ENCODE assay signal across 9 cellular contexts in genomic region chr18:79924814-79925655, GRCh38. TPM values are rescaled to one million over a fixed set of nuclear protein-coding genes. Genes with fewer than 3 reads are reported as not detected.
DNase-seq lines count a peak whose midpoint lies in the region; ATAC-seq and TF ChIP-seq lines count a peak whose summit lies in the region.
"Had no signal": no experiment of that assay in that cellular context is flagged by ENCODE, and none has a peak within 500 bp of the region (broad histone marks: within the 10 kb centered on the region; RNA-seq: fewer than 3 reads in every experiment).

No MANE protein-coding gene starts in this region.

- 80 to 89% (median 84%) methylated on average over 21 to 25 of the region's 25 CpGs for WGBS in adrenal gland, 4 donors
- 61 to 66% methylated on average over 25 of the region's 25 CpGs for WGBS in testis, 2 donors

- CTCF ChIA-PET in OCI-LY7 (lab: Charles Lee; ENCODE audit: unreplicated experiment) (no interaction called here), PC-3 (lab: Charles Lee) (no interaction called here)

- H3K4me2 ChIP-seq in OCI-LY7 (ENCODE audit: low read length): no peak overlapping the region
- H3K4me2 ChIP-seq in PC-3 (ENCODE audit: low read length): no peak overlapping the region

- BruUV-seq in OCI-LY7 (replicated peaks; lab: Mats Ljungman, UMichigan) (no TSS peak), PC-3 (replicated peaks; lab: Mats Ljungman, UMichigan) (no TSS peak)

- peaks cover 0 to 9% of the 10 kb centered on the region in 2 donors for H3K36me3 ChIP-seq in adrenal gland (replicated peaks in 1 of 2)
- H3K36me3 ChIP-seq in left lung: peaks cover 0 to 66% of the 10 kb centered on the region in 2 donors
- H3K36me3 ChIP-seq in testis (ENCODE audit: low read depth, missing control alignments): no peaks in the 10 kb centered on the region
- H3K36me3 ChIP-seq in OCI-LY7 (ENCODE audit: insufficient read depth, low read length): peaks cover 26% of the 10 kb centered on the region
- H3K36me3 ChIP-seq in PC-3 (ENCODE audit: low read depth, low read length): peaks cover 17% of the 10 kb centered on the region

- TF ChIP-seq CTCF in adrenal gland (IDR thresholded peaks at IDR 0.05) (no peak), left lung (IDR thresholded peaks at IDR 0.05) (no peak), testis (IDR thresholded peaks at IDR 0.05) (no peak), OCI-LY7 (conservative IDR thresholded peaks at IDR 0.05; ENCODE audit: low read length) (no peak), PC-3 (conservative IDR thresholded peaks at IDR 0.05; ENCODE audit: low read depth, low read length) (no peak)

- no peak overlapping the region for H3K9ac ChIP-seq in PC-3 (ENCODE audit: low read length)

- H4K20me1 ChIP-seq in OCI-LY7 (ENCODE audit: insufficient read depth, low read length) (no peaks in the 10 kb centered on the region), PC-3 (ENCODE audit: low read length) (no peaks in the 10 kb centered on the region)

- peak; percentile 11 for DNase-seq in activated CD4-positive, CD25-positive, alpha-beta regulatory T cell treated with anti-CD3 and anti-CD28 coated beads, Interleukin-2, amount 50 U/mL, for 72 hours
- DNase-seq in activated CD4-positive, CD25-positive, alpha-beta regulatory T cell (lab: John Stamatoyannopoulos, UW): no peak
- DNase-seq in adrenal gland: peak in 5 of 7 donors; percentile 10 to 48 (median 20)
- DNase-seq in left lung: peak in 1 of 2 donors; percentile 32
- peak; percentile 81 for DNase-seq in testis
- DNase-seq in OCI-LY7 (ENCODE audit: low spot score): no peak
- no peak for DNase-seq in PC-3

- POLR2A ChIA-PET in OCI-LY7 (lab: Charles Lee): no interaction called here
- POLR2A ChIA-PET in PC-3 (lab: Charles Lee; ENCODE audit: unreplicated experiment): no interaction called here

- ATAC-seq in left lung (peak; percentile 25), PC-3 (no peak), GM21737 (IDR thresholded peaks at IDR 0.05; ENCODE audit: unreplicated experiment) (no peak)

- H3K9me2 ChIP-seq in OCI-LY7 (ENCODE audit: insufficient read depth, low read length) (no peaks in the 10 kb centered on the region), PC-3 (replicated peaks; ENCODE audit: low read length) (no peaks in the 10 kb centered on the region)

- TF ChIP-seq POLR2A in adrenal gland (IDR thresholded peaks at IDR 0.05) (no peak), testis (IDR thresholded peaks at IDR 0.05) (no peak)

- H3K4me3 ChIP-seq in adrenal gland (no peak overlapping the region), left lung (no peak overlapping the region), testis (no peak overlapping the region), OCI-LY7 (ENCODE audit: low read depth, low read length, poor library complexity, severe bottlenecking) (no peak overlapping the region), PC-3 (ENCODE audit: low read length) (no peak overlapping the region)
- H3K4me3 ChIP-seq: lung had no signal

- no peaks in the 10 kb centered on the region for H3K27me3 ChIP-seq in adrenal gland
- H3K27me3 ChIP-seq in left lung: no peaks in the 10 kb centered on the region
- no peaks in the 10 kb centered on the region for H3K27me3 ChIP-seq in testis
- no peaks in the 10 kb centered on the region for H3K27me3 ChIP-seq in PC-3 (ENCODE audit: low read length)

- H3K9me3 ChIP-seq in adrenal gland (replicated peaks in 1 of 3): peaks cover 5 to 9% (median 7%) of the 10 kb centered on the region in 3 donors
- peaks cover 0 to 19% of the 10 kb centered on the region in 2 donors for H3K9me3 ChIP-seq in left lung
- H3K9me3 ChIP-seq in testis: no peaks in the 10 kb centered on the region
- peaks cover 10% of the 10 kb centered on the region; the same call in 1 of the 2 replicates for H3K9me3 ChIP-seq in OCI-LY7 (ENCODE audit: low read length)
- H3K9me3 ChIP-seq in PC-3 (ENCODE audit: low read length): peaks cover 8% of the 10 kb centered on the region

- intact Hi-C loops in adrenal gland (cut with DNase I): no loop called here
- intact Hi-C loops in left lung (cut with DNase I): no loop called here
- intact Hi-C loops in testis (cut with DNase I; ENCODE audit: low total_unique reads): no loop called here
- intact Hi-C loops in OCI-LY7 (cut with micrococcal nuclease; ENCODE audit: unreplicated experiment): no loop called here
- intact Hi-C loops in PC-3 (cut with micrococcal nuclease): no loop called here

- peak overlapping the region in 1 of 5 donors; percentile 68 for H3K27ac ChIP-seq in adrenal gland
- no peak overlapping the region for H3K27ac ChIP-seq in left lung
- H3K27ac ChIP-seq in testis: no peak overlapping the region
- no peak overlapping the region for H3K27ac ChIP-seq in OCI-LY7 (ENCODE audit: low read depth, low read length, poor library complexity, severe bottlenecking)
- no peak overlapping the region for H3K27ac ChIP-seq in PC-3 (ENCODE audit: low read length)

- H3F3A ChIP-seq in PC-3 (ENCODE audit: low read length, unreplicated experiment): no peaks in the 10 kb centered on the region

- H3K79me2 ChIP-seq in OCI-LY7 (ENCODE audit: insufficient read depth, low read depth, low read length): 0 out of 2 replicates have a peak, but pooled peaks cover 5% of the 10 kb centered on the region
- H3K79me2 ChIP-seq in PC-3 (ENCODE audit: low read length): peaks cover 14% of the 10 kb centered on the region

- H3K4me1 ChIP-seq in adrenal gland (replicated peaks in 1 of 2) (no peaks in the 10 kb centered on the region), left lung (no peaks in the 10 kb centered on the region), testis (no peaks in the 10 kb centered on the region), OCI-LY7 (ENCODE audit: insufficient read depth, low read length, poor library complexity, severe bottlenecking) (no peaks in the 10 kb centered on the region), PC-3 (ENCODE audit: insufficient read depth, low read length) (no peaks in the 10 kb centered on the region)

- H2AFZ ChIP-seq in OCI-LY7 (ENCODE audit: low read length) (no peak overlapping the region), PC-3 (ENCODE audit: low read length) (no peak overlapping the region)

RNA-seq across cellular contexts. Expression of gene SLC66A2, which starts 26.4 kb away (rescaled TPM):
- total RNA-seq in adrenal gland (10 to 100 TPM; 20.7 to 47.8 (median 32.9) TPM), left lung (10 to 100 TPM; 44.8 to 69.8 TPM), testis (100 to 1,000 TPM in 1 of 2 donors, 10 to 100 TPM in 1; 87.0 to 143 TPM), OCI-LY7 (2022) (15.1 and 17.9 TPM in 2 replicates), PC-3 (2014; rRNA removed) (52.8 and 66.9 TPM in 2 replicates)
- polyA plus RNA-seq in adrenal gland (10 to 100 TPM in 2 of 3 donors, 1 to 10 TPM in 1; 5.1 to 40.0 (median 37.1) TPM), testis (ENCODE audit: insufficient read depth, low read depth, low replicate concordance) (72.5 TPM)
- total RNA-seq in OCI-LY7 (2014; rRNA removed; shearing (Covaris generic)): 14.5 and 16.5 TPM in 2 replicates

RNA-seq across cellular contexts. Expression of gene HSBP1L1, which starts 39.4 kb away (rescaled TPM):
- total RNA-seq in adrenal gland (100 to 1,000 TPM in 1 of 8 donors, 10 to 100 TPM in 7; 27.9 to 119 (median 34.4) TPM), left lung (10 to 100 TPM; 23.1 to 38.5 TPM), testis (1 to 10 TPM; 5.0 to 6.6 TPM), OCI-LY7 (2022) (not detected in 2 replicates), PC-3 (2014; rRNA removed) (45.7 and 56.8 TPM in 2 replicates)
- polyA plus RNA-seq in adrenal gland (100 to 1,000 TPM in 1 of 3 donors, 10 to 100 TPM in 2; 17.3 to 182 (median 77.6) TPM), testis (ENCODE audit: insufficient read depth, low read depth, low replicate concordance) (6.0 TPM)
- total RNA-seq in OCI-LY7 (2014; rRNA removed; shearing (Covaris generic)): not detected in 2 replicates

Comparison
In these comparisons a context has a peak if more than half of its experiments do, and no peak if none do; other contexts are left out.
1. DNase-seq: peak in activated CD4-positive, CD25-positive, alpha-beta regulatory T cell treated with anti-CD3 and anti-CD28 coated beads, Interleukin-2, amount 50 U/mL, for 72 hours (single experiment), adrenal gland (5 of 7) and testis (single experiment); none in activated CD4-positive, CD25-positive, alpha-beta regulatory T cell (0 of 4), OCI-LY7 (single experiment) and PC-3 (single experiment).
2. RNA of gene HSBP1L1, which starts 39.4 kb away (total RNA-seq): 45.7 to 56.8 TPM in PC-3, 23.1 to 38.5 TPM in left lung, 27.9 to 119 TPM in adrenal gland and 5.0 to 6.6 TPM in testis; not detected in OCI-LY7; every median in the first group is over 4 times any median in the second.